In the genomic region with DNA sequence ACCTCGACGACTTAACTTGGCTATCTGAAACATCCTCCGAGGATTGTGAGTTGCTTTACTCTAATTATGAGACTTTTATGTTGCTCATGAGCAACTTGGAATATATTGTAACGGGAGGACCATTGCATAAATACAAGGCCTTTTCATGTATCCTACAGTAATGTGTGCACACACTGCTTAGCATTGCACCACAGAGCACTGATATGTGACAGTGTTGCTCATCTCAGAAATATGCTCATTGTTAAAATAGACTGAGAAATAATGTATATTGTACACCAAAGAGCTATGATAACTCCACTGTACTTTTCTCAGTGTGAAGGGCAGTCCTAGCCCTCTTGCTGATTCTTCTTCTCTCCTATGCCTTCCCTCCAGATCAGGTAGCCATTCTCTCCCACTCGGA, we compare ENCODE assay signal across 19 cellular contexts.
"Had no signal": no experiment of that assay in that cellular context is flagged by ENCODE, and none has a peak within 500 bp of the region (broad histone marks: within the 10 kb centered on the region; RNA-seq: fewer than 3 reads in every experiment).

No MANE protein-coding gene starts in this region.

- H3K4me3 ChIP-seq: esophagus muscularis mucosa, heart left ventricle, sigmoid colon, suprapubic skin, thyroid gland had no signal

- H3K27me3 ChIP-seq: esophagus muscularis mucosa, neutrophil, thyroid gland had no signal

- H3K27ac ChIP-seq: epithelial cell of prostate, esophagus muscularis mucosa, heart left ventricle, neutrophil, sigmoid colon, suprapubic skin, thyroid gland had no signal

- DNase-seq: effector memory CD4-positive, alpha-beta T cell; heart left ventricle; hippocampal formation; kidney glomerular epithelial cell; mammary epithelial cell; naive thymus-derived CD4-positive, alpha-beta T cell; nephron progenitor cell; posterior cingulate gyrus; sigmoid colon; small intestine; stimulated activated CD4-positive, alpha-beta T cell treated with anti-CD3 and anti-CD28 coated beads, Interleukin-12 subunit alpha, Interleukin-12 subunit beta, amount 100 ng/mL, for 4 hours; stimulated activated CD4-positive, alpha-beta T cell treated with anti-CD3 and anti-CD28 coated beads, Interleukin-2, amount 100 ng/mL, for 48 hours; stimulated activated naive CD4-positive, alpha-beta T cell treated with Interleukin-2 at 50 U/mL for 16 hours; thyroid gland had no signal

- ATAC-seq: heart left ventricle; left lobe of liver; naive thymus-derived CD4-positive, alpha-beta T cell had no signal

- H3K4me1 ChIP-seq: esophagus muscularis mucosa, heart left ventricle, sigmoid colon, suprapubic skin, thyroid gland had no signal

- H3K36me3 ChIP-seq: esophagus muscularis mucosa, heart left ventricle, neutrophil, sigmoid colon, suprapubic skin, thyroid gland had no signal

- H3K9me3 ChIP-seq: esophagus muscularis mucosa, heart left ventricle, neutrophil, sigmoid colon, suprapubic skin, thyroid gland had no signal
